Comparison of ENCODE assay signal across 13 cellular contexts in the genomic region with DNA sequence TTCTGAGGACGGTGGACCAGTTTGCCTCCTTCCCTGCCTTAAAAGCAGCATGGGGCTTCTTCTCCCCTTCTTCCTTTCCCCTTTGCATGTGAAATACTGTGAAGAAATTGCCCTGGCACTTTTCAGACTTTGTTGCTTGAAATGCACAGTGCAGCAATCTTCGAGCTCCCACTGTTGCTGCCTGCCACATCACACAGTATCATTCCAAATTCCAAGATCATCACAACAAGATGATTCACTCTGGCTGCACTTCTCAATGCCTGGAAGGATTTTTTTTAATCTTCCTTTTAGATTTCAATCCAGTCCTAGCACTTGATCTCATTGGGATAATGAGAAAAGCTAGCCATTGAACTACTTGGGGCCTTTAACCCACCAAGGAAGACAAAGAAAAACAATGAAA.
DNase-seq lines count a peak whose midpoint lies in the region; ATAC-seq, FAIRE-seq and TF ChIP-seq lines count a peak whose summit lies in the region.
"Had no signal": no experiment of that assay in that cellular context is flagged by ENCODE, and none has a peak within 500 bp of the region (broad histone marks: within the 10 kb centered on the region; RNA-seq: fewer than 3 reads in every experiment).

No MANE protein-coding gene starts in this region.

- H4K20me1 ChIP-seq in hepatocyte (ENCODE audit: insufficient read depth, poor library complexity, severe bottlenecking): no peaks in the 10 kb centered on the region
- H4K20me1 ChIP-seq in GM23338 (replicated peaks; ENCODE audit: insufficient read depth): peaks cover 10% of the 10 kb centered on the region; the same call in 1 of the 2 replicates

- peak; percentile 35 for DNase-seq in HT1080 (ENCODE audit: low read depth)
- peak; percentile 66 for DNase-seq in bronchial epithelial cell (ENCODE audit: low read depth)
- no peak for DNase-seq in hepatocyte (ENCODE audit: low spot score)
- DNase-seq in GM10248 (ENCODE audit: extremely low spot score): no peak
- no peak for DNase-seq in GM23338 (ENCODE audit: low spot score)
- DNase-seq in NCI-H1105 treated with DMSO at 0.1 percent for 48 hours (lab: John Stamatoyannopoulos, UW): no peak
- DNase-seq: Karpas-422, NCI-H510A treated with DMSO at 0.1 percent for 48 hours, T-cell, uterus had no signal

- no peak for ATAC-seq in GM23338
- ATAC-seq: T-cell had no signal

- H3K27me3 ChIP-seq in bronchial epithelial cell (ENCODE audit: control insufficient read depth, insufficient read depth, low read length): no peaks in the 10 kb centered on the region
- H3K27me3 ChIP-seq in hepatocyte: no peaks in the 10 kb centered on the region
- H3K27me3 ChIP-seq in subcutaneous abdominal adipose tissue (ENCODE audit: control insufficient read depth in 5 of 5, insufficient read depth in 4 of 5, low read length in 5 of 5): no peaks in the 10 kb centered on the region
- H3K27me3 ChIP-seq in GM23338 (ENCODE audit: insufficient read depth): no peaks in the 10 kb centered on the region
- H3K27me3 ChIP-seq: ascending aorta, uterus had no signal

- CTCF ChIA-PET in GM10248 (lab: Yijun Ruan, JAX): no interaction called here

- no peak overlapping the region for H3K4me3 Mint-ChIP-seq in GM23338
- H3K4me3 Mint-ChIP-seq: neural crest cell, T-cell had no signal

- WGBS in hepatocyte (ENCODE audit: low lambda C conversion rate, missing lambda C conversion rate): 80% methylated on average over 2 of the region's 2 CpGs

- H3K27ac ChIP-seq in hepatocyte (peak overlapping the region; percentile 40), subcutaneous abdominal adipose tissue (ENCODE audit: low read depth, low read length) (peak overlapping the region; percentile 40), GM23338 (ENCODE audit: low read depth) (no peak overlapping the region)

- no peaks in the 10 kb centered on the region for H3K4me1 Mint-ChIP-seq in GM23338
- H3K4me1 Mint-ChIP-seq: T-cell had no signal

- no peak overlapping the region for H3K9ac ChIP-seq in subcutaneous abdominal adipose tissue (ENCODE audit: low read length in 5 of 5)

- H3K79me2 ChIP-seq in hepatocyte (no peaks in the 10 kb centered on the region), GM23338 (replicated peaks; ENCODE audit: insufficient read depth) (no peaks in the 10 kb centered on the region)

- no peak for TF ChIP-seq CTCF in bronchial epithelial cell (IDR thresholded peaks at IDR 0.05; ENCODE audit: insufficient read depth, low read length, severe bottlenecking)
- no peak for TF ChIP-seq CTCF in hepatocyte (IDR thresholded peaks at IDR 0.05; ENCODE audit: poor library complexity)
- no peak for TF ChIP-seq CTCF in GM10248 (IDR thresholded peaks at IDR 0.05; ENCODE audit: control extremely low read depth, extremely low read depth, low read depth, missing control alignments)
- TF ChIP-seq CTCF in GM23338 (conservative IDR thresholded peaks at IDR 0.05; ENCODE audit: low read depth in 2 of 2): no peak

- H3K4me1 ChIP-seq in hepatocyte (ENCODE audit: insufficient read depth): no peaks in the 10 kb centered on the region
- peaks cover 0 to 11% (median 0%) of the 10 kb centered on the region in 5 donors for H3K4me1 ChIP-seq in subcutaneous abdominal adipose tissue (ENCODE audit: control insufficient read depth in 5 of 5, insufficient read depth in 5 of 5, low read length in 5 of 5)
- H3K4me1 ChIP-seq in GM23338 (ENCODE audit: insufficient read depth): no peaks in the 10 kb centered on the region
- H3K4me1 ChIP-seq: uterus had no signal

- POLR2A ChIA-PET in GM10248 (lab: Yijun Ruan, JAX): no interaction called here

- H3K9me2 ChIP-seq in hepatocyte (replicated peaks; ENCODE audit: insufficient read depth) (no peaks in the 10 kb centered on the region), GM23338 (ENCODE audit: insufficient read depth) (no peaks in the 10 kb centered on the region)

- H3K4me2 ChIP-seq in hepatocyte (no peak overlapping the region), GM23338 (no peak overlapping the region)

- no peak overlapping the region for H3K27ac Mint-ChIP-seq in GM23338
- H3K27ac Mint-ChIP-seq: T-cell had no signal

- H3K9me3 ChIP-seq in hepatocyte (ENCODE audit: low read depth) (no peaks in the 10 kb centered on the region), subcutaneous abdominal adipose tissue (ENCODE audit: control insufficient read depth in 5 of 5, low read length in 5 of 5) (no peaks in the 10 kb centered on the region)
- H3K9me3 ChIP-seq: ascending aorta, uterus had no signal

- H3K36me3 Mint-ChIP-seq in GM23338 (ENCODE audit: low read depth): peaks cover 44% of the 10 kb centered on the region

- H2AFZ ChIP-seq in hepatocyte (no peak overlapping the region), GM23338 (no peak overlapping the region)

- no peaks in the 10 kb centered on the region for H3F3A ChIP-seq in GM23338 (replicated peaks; ENCODE audit: low read depth)

- H3K9me3 Mint-ChIP-seq in GM23338: no peaks in the 10 kb centered on the region; the same call in 2 of the 3 replicates
- H3K9me3 Mint-ChIP-seq: neural crest cell had no signal

- H3K36me3 ChIP-seq in bronchial epithelial cell (ENCODE audit: control insufficient read depth, insufficient read depth, low read length) (peaks cover 5% of the 10 kb centered on the region), hepatocyte (replicated peaks; ENCODE audit: insufficient read depth, low read depth) (no peaks in the 10 kb centered on the region), subcutaneous abdominal adipose tissue (ENCODE audit: control insufficient read depth in 5 of 5, insufficient read depth in 5 of 5, low read length in 5 of 5) (peaks cover 47 to 66% (median 59%) of the 10 kb centered on the region in 5 donors), GM23338 (ENCODE audit: insufficient read depth) (peaks cover 16% of the 10 kb centered on the region)
- H3K36me3 ChIP-seq: uterus had no signal

- FAIRE-seq in bronchial epithelial cell (lab: Jason Lieb, UNC): peak; percentile 83

- H3K4me3 ChIP-seq in bronchial epithelial cell (ENCODE audit: low read depth, low read length) (no peak overlapping the region), hepatocyte (no peak overlapping the region), subcutaneous abdominal adipose tissue (ENCODE audit: low read depth in 1 of 5, low read length in 5 of 5) (no peak overlapping the region), GM23338 (no peak overlapping the region)
- H3K4me3 ChIP-seq: ascending aorta, uterus had no signal

- peaks cover 5% of the 10 kb centered on the region for H3K27me3 Mint-ChIP-seq in GM23338 (ENCODE audit: insufficient read depth, low read depth, poor library complexity)
- H3K27me3 Mint-ChIP-seq: T-cell had no signal

TF ChIP-seq in GM23338, 12 proteins besides CTCF, POLR2A, EP300 and RAD21 (continues in another document):
- TF ChIP-seq, protein P1, sequence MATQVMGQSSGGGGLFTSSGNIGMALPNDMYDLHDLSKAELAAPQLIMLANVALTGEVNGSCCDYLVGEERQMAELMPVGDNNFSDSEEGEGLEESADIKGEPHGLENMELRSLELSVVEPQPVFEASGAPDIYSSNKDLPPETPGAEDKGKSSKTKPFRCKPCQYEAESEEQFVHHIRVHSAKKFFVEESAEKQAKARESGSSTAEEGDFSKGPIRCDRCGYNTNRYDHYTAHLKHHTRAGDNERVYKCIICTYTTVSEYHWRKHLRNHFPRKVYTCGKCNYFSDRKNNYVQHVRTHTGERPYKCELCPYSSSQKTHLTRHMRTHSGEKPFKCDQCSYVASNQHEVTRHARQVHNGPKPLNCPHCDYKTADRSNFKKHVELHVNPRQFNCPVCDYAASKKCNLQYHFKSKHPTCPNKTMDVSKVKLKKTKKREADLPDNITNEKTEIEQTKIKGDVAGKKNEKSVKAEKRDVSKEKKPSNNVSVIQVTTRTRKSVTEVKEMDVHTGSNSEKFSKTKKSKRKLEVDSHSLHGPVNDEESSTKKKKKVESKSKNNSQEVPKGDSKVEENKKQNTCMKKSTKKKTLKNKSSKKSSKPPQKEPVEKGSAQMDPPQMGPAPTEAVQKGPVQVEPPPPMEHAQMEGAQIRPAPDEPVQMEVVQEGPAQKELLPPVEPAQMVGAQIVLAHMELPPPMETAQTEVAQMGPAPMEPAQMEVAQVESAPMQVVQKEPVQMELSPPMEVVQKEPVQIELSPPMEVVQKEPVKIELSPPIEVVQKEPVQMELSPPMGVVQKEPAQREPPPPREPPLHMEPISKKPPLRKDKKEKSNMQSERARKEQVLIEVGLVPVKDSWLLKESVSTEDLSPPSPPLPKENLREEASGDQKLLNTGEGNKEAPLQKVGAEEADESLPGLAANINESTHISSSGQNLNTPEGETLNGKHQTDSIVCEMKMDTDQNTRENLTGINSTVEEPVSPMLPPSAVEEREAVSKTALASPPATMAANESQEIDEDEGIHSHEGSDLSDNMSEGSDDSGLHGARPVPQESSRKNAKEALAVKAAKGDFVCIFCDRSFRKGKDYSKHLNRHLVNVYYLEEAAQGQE (IDR thresholded peaks at IDR 0.05; ENCODE audit: unreplicated experiment): no peak
- TF ChIP-seq POLR2AphosphoS5 (IDR thresholded peaks at IDR 0.05; ENCODE audit: low read depth) (no peak), ZNF331 (CRISPR knock-in tag; IDR thresholded peaks at IDR 0.05; ENCODE audit: low read depth) (no peak), CREB1 (CRISPR knock-in tag; IDR thresholded peaks at IDR 0.05; ENCODE audit: low read depth) (no peak), EZH2 (IDR thresholded peaks at IDR 0.05; ENCODE audit: low read depth, unreplicated experiment) (no peak)

Comparison
In these comparisons a context has a peak if more than half of its experiments do, and no peak if none do; other contexts are left out.
1. DNase-seq: peak in HT1080 (single experiment) and bronchial epithelial cell (single experiment); none in hepatocyte (single experiment), GM10248 (single experiment), GM23338 (single experiment) and NCI-H1105 treated with DMSO at 0.1 percent for 48 hours (single experiment).